In genomic region chr12:32753605-32754004, GRCh38 we compare ENCODE assay signal across 13 cellular contexts. TPM values are rescaled to one million over a fixed set of nuclear protein-coding genes. Genes with fewer than 3 reads are reported as not detected.
A peak's percentile ranks its signal among the peaks of the same experiment; 100 is the strongest.
DNase-seq lines count a peak whose midpoint lies in the region; ATAC-seq, FAIRE-seq and TF ChIP-seq lines count a peak whose summit lies in the region.
"Had no signal": no experiment of that assay in that cellular context is flagged by ENCODE, and none has a peak within 500 bp of the region (broad histone marks: within the 10 kb centered on the region; RNA-seq: fewer than 3 reads in every experiment).

No MANE protein-coding gene starts in this region.

- intact Hi-C loops in CD8-positive, alpha-beta T cell (cut with DNase I, micrococcal nuclease), result loop anchor here in 1 of 2 experiments (2.0 to 10.0 kb wide), 4 partner anchors 73 to 1679 kb away; partner anchors contain the start of genes DDX11 and SINHCAF
- intact Hi-C loops in breast epithelium (cut with DNase I; ENCODE audit: low total_unique reads), result loop anchor here (10.0 kb wide), 1 partner anchor 1271 kb away; the partner anchor contains the start of gene ALG10
- intact Hi-C loops in posterior vena cava (cut with DNase I), result loop anchor here in 1 of 2 donors (10.0 kb wide), 1 partner anchor 1271 kb away; the partner anchor contains the start of gene ALG10

- peaks cover 15% of the 10 kb centered on the region for H3K4me1 ChIP-seq in CD8-positive, alpha-beta T cell (ENCODE audit: insufficient read depth, low read length)
- H3K4me1 ChIP-seq in breast epithelium, result peaks cover 3 to 5% of the 10 kb centered on the region in 2 donors

- TF ChIP-seq POLR2A in breast epithelium (IDR thresholded peaks at IDR 0.05), result no peak

- no peak overlapping the region for H3K4me3 ChIP-seq in CD8-positive, alpha-beta T cell (ENCODE audit: low read depth, low read length)
- H3K4me3 ChIP-seq in breast epithelium, result peak overlapping the region in 1 of 3 donors; percentile 82

- no peaks in the 10 kb centered on the region for H3K9me3 ChIP-seq in CD8-positive, alpha-beta T cell (ENCODE audit: low read length)
- no peaks in the 10 kb centered on the region for H3K9me3 ChIP-seq in breast epithelium
- H3K9me3 ChIP-seq: adrenal gland, gastroesophageal sphincter had no signal

- no peaks in the 10 kb centered on the region for H3K27me3 ChIP-seq in CD8-positive, alpha-beta T cell (ENCODE audit: insufficient read depth, low read length)
- H3K27me3 ChIP-seq in breast epithelium, result no peaks in the 10 kb centered on the region
- H3K27me3 ChIP-seq: adrenal gland, gastroesophageal sphincter had no signal

- no peaks in the 10 kb centered on the region for H3K27me3 Mint-ChIP-seq in CD8-positive, alpha-beta T cell (ENCODE audit: low read depth)
- no peaks in the 10 kb centered on the region for H3K27me3 Mint-ChIP-seq in IgD-negative memory B cell
- H3K27me3 Mint-ChIP-seq in naive thymus-derived CD8-positive, alpha-beta T cell, result no peaks in the 10 kb centered on the region

- DNase-seq in CD8-positive, alpha-beta T cell, result no peak
- no peak for DNase-seq in breast epithelium (ENCODE audit: low spot score in 2 of 2)
- DNase-seq in naive thymus-derived CD8-positive, alpha-beta T cell, result no peak
- DNase-seq in RCC 7860 (ENCODE audit: low spot score), result no peak
- no peak for DNase-seq in posterior vena cava (ENCODE audit: low spot score)
- no peak for DNase-seq in NCI-H526 treated with DMSO at 0.1 percent for 48 hours (lab: John Stamatoyannopoulos, UW)
- DNase-seq: adrenal gland; stimulated activated CD4-positive, alpha-beta T cell treated with anti-CD3 and anti-CD28 coated beads, Interleukin-2, amount 100 ng/mL, for 48 hours; SW 1271 had no signal

- CTCF ChIA-PET in CD8-positive, alpha-beta T cell (lab: Charles Lee), result interaction anchor here (0.9 kb wide), 1 partner anchor 39 kb away, joined by 4 read pairs; no protein-coding TSS in a partner anchor

- peaks cover 53% of the 10 kb centered on the region for H3K36me3 Mint-ChIP-seq in CD8-positive, alpha-beta T cell
- peaks cover 4% of the 10 kb centered on the region for H3K36me3 Mint-ChIP-seq in IgD-negative memory B cell
- peaks cover 0 to 51% (median 4%) of the 10 kb centered on the region in 3 donors for H3K36me3 Mint-ChIP-seq in naive thymus-derived CD8-positive, alpha-beta T cell

- peaks cover 21% of the 10 kb centered on the region for H3K4me1 Mint-ChIP-seq in CD8-positive, alpha-beta T cell (ENCODE audit: low read depth)
- H3K4me1 Mint-ChIP-seq in IgD-negative memory B cell, result peaks cover 11 to 18% (median 13%) of the 10 kb centered on the region in 3 donors
- peaks cover 5 to 26% (median 23%) of the 10 kb centered on the region in 4 donors for H3K4me1 Mint-ChIP-seq in naive thymus-derived CD8-positive, alpha-beta T cell

- no peak for FAIRE-seq in RCC 7860 (lab: Jason Lieb, UNC)
- FAIRE-seq: urothelium cell line had no signal

- no peak for ATAC-seq in CD8-positive, alpha-beta T cell
- no peak for ATAC-seq in naive thymus-derived CD8-positive, alpha-beta T cell
- ATAC-seq in GM18907 (IDR thresholded peaks at IDR 0.05; ENCODE audit: unreplicated experiment), result no peak
- ATAC-seq: gastroesophageal sphincter had no signal

- POLR2A ChIA-PET in CD8-positive, alpha-beta T cell (lab: Charles Lee), result no interaction called here
- POLR2A ChIA-PET in naive thymus-derived CD8-positive, alpha-beta T cell (lab: Charles Lee), result no interaction called here

- TF ChIP-seq CTCF in CD8-positive, alpha-beta T cell (IDR thresholded peaks at IDR 0.05), result no peak
- TF ChIP-seq CTCF in breast epithelium (IDR thresholded peaks at IDR 0.05), result no peak

- peak overlapping the region; percentile 78 for H3K27ac Mint-ChIP-seq in CD8-positive, alpha-beta T cell
- peak overlapping the region; percentile 67 to 94 (median 69) for H3K27ac Mint-ChIP-seq in IgD-negative memory B cell
- peak overlapping the region; percentile 27 to 98 (median 70) for H3K27ac Mint-ChIP-seq in naive thymus-derived CD8-positive, alpha-beta T cell

- no peak overlapping the region for H3K27ac ChIP-seq in CD8-positive, alpha-beta T cell (ENCODE audit: low read depth, low read length)
- H3K27ac ChIP-seq in breast epithelium, result peak overlapping the region; percentile 44 to 94
- H3K27ac ChIP-seq: adrenal gland had no signal

- no peaks in the 10 kb centered on the region for H3K9me3 Mint-ChIP-seq in CD8-positive, alpha-beta T cell
- no peaks in the 10 kb centered on the region for H3K9me3 Mint-ChIP-seq in IgD-negative memory B cell
- no peaks in the 10 kb centered on the region for H3K9me3 Mint-ChIP-seq in naive thymus-derived CD8-positive, alpha-beta T cell

- peak overlapping the region; percentile 88 for H3K4me3 Mint-ChIP-seq in CD8-positive, alpha-beta T cell
- H3K4me3 Mint-ChIP-seq in IgD-negative memory B cell, result peak overlapping the region in 2 of 4 donors; percentile 41 to 90
- peak overlapping the region in 8 of 10 donors; percentile 15 to 95 (median 88) for H3K4me3 Mint-ChIP-seq in naive thymus-derived CD8-positive, alpha-beta T cell

- H3K36me3 ChIP-seq in CD8-positive, alpha-beta T cell (ENCODE audit: insufficient read depth, low read length), result peaks cover 24% of the 10 kb centered on the region
- no peaks in the 10 kb centered on the region for H3K36me3 ChIP-seq in breast epithelium

RNA-seq across cellular contexts. Expression of gene YARS2, which starts 2.1 kb away (rescaled TPM):
- total RNA-seq in CD8-positive, alpha-beta T cell, result 10 to 100 TPM; 12.9 to 13.3 TPM
- 20.8 TPM for polyA plus RNA-seq in IgD-negative memory B cell
- total RNA-seq in breast epithelium (10 to 100 TPM; 23.0 to 27.4 (median 23.9) TPM), posterior vena cava (10 to 100 TPM in 1 of 2 donors, 1 to 10 TPM in 1; 9.2 to 10.3 TPM)
- total RNA-seq in naive thymus-derived CD8-positive, alpha-beta T cell, result 10 to 100 TPM; 18.5 to 19.2 TPM
- 10 to 100 TPM; 12.4 to 15.3 (median 14.5) TPM for polyA plus RNA-seq in naive thymus-derived CD8-positive, alpha-beta T cell
